Comparison of ENCODE assay signal across 1 cellular context in the genomic region with DNA sequence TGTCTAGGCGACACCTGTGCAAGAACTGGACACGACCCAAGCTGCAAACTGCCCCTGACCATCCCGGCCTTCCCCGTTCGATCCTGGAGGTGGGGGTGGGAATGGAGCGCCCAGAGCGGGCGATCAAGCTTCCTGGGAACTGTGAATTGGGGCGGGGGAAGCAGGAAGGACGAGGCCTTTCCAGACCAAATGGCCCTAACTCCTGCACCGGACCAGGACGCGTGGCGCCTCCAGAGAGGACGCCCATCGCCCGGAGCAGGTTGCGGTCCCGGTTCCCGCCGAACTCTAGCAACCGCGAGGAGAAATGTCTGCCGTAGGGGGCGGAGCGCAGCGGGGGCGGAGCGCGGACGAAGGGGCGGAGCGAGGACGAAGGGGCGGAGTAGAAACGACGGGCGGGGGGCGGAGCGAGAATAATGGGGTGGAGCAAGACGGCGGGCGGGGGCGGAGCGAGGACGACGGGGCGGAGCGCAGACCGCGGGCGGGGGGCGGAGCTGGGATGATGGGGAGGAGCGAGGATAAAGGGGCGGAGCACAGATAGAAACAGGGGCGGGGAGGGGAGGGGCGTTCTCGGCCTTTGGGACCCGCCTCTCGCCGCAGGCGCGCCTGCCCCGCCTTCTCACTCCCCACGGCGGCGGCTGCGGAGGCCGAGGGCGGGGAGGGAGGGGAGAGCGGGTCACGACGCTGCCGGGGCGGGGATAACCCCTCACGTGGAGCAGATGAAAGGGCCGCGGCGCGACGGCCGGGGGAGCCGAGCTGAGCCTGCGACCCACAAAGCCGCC.
TF ChIP-seq lines count a peak whose summit lies in the region.

A gene (plus strand): TSS at position 695 of the 779 bp plus-strand sequence. CDS start 195 bp downstream, outside the sequence.

TF ChIP-seq in K562, 482 proteins besides CTCF, POLR2A, EP300 and RAD21 (continued from another document and continues in another):
- TF ChIP-seq, protein P1, sequence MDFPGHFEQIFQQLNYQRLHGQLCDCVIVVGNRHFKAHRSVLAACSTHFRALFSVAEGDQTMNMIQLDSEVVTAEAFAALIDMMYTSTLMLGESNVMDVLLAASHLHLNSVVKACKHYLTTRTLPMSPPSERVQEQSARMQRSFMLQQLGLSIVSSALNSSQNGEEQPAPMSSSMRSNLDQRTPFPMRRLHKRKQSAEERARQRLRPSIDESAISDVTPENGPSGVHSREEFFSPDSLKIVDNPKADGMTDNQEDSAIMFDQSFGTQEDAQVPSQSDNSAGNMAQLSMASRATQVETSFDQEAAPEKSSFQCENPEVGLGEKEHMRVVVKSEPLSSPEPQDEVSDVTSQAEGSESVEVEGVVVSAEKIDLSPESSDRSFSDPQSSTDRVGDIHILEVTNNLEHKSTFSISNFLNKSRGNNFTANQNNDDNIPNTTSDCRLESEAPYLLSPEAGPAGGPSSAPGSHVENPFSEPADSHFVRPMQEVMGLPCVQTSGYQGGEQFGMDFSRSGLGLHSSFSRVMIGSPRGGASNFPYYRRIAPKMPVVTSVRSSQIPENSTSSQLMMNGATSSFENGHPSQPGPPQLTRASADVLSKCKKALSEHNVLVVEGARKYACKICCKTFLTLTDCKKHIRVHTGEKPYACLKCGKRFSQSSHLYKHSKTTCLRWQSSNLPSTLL (IDR thresholded peaks at IDR 0.05) = no peak
- no peak for TF ChIP-seq NCOA1 (IDR thresholded peaks at IDR 0.05; ENCODE audit: low read depth)
- TF ChIP-seq, protein P2, sequence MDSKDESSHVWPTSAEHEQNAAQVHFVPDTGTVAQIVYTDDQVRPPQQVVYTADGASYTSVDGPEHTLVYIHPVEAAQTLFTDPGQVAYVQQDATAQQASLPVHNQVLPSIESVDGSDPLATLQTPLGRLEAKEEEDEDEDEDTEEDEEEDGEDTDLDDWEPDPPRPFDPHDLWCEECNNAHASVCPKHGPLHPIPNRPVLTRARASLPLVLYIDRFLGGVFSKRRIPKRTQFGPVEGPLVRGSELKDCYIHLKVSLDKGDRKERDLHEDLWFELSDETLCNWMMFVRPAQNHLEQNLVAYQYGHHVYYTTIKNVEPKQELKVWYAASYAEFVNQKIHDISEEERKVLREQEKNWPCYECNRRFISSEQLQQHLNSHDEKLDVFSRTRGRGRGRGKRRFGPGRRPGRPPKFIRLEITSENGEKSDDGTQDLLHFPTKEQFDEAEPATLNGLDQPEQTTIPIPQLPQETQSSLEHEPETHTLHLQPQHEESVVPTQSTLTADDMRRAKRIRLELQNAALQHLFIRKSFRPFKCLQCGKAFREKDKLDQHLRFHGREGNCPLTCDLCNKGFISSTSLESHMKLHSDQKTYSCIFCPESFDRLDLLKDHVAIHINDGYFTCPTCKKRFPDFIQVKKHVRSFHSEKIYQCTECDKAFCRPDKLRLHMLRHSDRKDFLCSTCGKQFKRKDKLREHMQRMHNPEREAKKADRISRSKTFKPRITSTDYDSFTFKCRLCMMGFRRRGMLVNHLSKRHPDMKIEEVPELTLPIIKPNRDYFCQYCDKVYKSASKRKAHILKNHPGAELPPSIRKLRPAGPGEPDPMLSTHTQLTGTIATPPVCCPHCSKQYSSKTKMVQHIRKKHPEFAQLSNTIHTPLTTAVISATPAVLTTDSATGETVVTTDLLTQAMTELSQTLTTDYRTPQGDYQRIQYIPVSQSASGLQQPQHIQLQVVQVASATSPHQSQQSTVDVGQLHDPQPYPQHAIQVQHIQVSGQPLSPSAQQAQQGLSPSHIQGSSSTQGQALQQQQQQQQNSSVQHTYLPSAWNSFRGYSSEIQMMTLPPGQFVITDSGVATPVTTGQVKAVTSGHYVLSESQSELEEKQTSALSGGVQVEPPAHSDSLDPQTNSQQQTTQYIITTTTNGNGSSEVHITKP (IDR thresholded peaks at IDR 0.05; ENCODE audit: partially characterized antibody) = no peak
- TF ChIP-seq, protein P3, sequence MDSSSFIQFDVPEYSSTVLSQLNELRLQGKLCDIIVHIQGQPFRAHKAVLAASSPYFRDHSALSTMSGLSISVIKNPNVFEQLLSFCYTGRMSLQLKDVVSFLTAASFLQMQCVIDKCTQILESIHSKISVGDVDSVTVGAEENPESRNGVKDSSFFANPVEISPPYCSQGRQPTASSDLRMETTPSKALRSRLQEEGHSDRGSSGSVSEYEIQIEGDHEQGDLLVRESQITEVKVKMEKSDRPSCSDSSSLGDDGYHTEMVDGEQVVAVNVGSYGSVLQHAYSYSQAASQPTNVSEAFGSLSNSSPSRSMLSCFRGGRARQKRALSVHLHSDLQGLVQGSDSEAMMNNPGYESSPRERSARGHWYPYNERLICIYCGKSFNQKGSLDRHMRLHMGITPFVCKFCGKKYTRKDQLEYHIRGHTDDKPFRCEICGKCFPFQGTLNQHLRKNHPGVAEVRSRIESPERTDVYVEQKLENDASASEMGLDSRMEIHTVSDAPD (CRISPR knock-in tag; IDR thresholded peaks at IDR 0.05) = no peak
- TF ChIP-seq ZNF175 (CRISPR knock-in tag; IDR thresholded peaks at IDR 0.05; ENCODE audit: low read depth) = no peak
- no peak for TF ChIP-seq YBX1 (IDR thresholded peaks at IDR 0.05)
- TF ChIP-seq NRF1 (conservative IDR thresholded peaks at IDR 0.05 in 1 of 2, IDR thresholded peaks at IDR 0.05 in 1 of 2) = peak in 1 of 2 experiments; percentile 39; a peak in 2 of 4 replicates
- TF ChIP-seq, protein P4, sequence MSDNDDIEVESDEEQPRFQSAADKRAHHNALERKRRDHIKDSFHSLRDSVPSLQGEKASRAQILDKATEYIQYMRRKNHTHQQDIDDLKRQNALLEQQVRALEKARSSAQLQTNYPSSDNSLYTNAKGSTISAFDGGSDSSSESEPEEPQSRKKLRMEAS (CRISPR knock-in tag; IDR thresholded peaks at IDR 0.05) = peak; percentile 41; the same call in 1 of the 2 replicates
- TF ChIP-seq ZNF436 (CRISPR knock-in tag; IDR thresholded peaks at IDR 0.05) = no peak
- TF ChIP-seq, protein P5, sequence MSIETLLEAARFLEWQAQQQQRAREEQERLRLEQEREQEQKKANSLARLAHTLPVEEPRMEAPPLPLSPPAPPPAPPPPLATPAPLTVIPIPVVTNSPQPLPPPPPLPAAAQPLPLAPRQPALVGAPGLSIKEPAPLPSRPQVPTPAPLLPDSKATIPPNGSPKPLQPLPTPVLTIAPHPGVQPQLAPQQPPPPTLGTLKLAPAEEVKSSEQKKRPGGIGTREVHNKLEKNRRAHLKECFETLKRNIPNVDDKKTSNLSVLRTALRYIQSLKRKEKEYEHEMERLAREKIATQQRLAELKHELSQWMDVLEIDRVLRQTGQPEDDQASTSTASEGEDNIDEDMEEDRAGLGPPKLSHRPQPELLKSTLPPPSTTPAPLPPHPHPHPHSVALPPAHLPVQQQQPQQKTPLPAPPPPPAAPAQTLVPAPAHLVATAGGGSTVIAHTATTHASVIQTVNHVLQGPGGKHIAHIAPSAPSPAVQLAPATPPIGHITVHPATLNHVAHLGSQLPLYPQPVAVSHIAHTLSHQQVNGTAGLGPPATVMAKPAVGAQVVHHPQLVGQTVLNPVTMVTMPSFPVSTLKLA (conservative IDR thresholded peaks at IDR 0.05) = peak; percentile 41 to 70; a peak in 1 of 4 replicates
- TF ChIP-seq PHB (CRISPR knock-in tag; IDR thresholded peaks at IDR 0.05) = no peak
- TF ChIP-seq ELF4 (CRISPR knock-in tag; IDR thresholded peaks at IDR 0.05) = no peak
- TF ChIP-seq, protein P6, sequence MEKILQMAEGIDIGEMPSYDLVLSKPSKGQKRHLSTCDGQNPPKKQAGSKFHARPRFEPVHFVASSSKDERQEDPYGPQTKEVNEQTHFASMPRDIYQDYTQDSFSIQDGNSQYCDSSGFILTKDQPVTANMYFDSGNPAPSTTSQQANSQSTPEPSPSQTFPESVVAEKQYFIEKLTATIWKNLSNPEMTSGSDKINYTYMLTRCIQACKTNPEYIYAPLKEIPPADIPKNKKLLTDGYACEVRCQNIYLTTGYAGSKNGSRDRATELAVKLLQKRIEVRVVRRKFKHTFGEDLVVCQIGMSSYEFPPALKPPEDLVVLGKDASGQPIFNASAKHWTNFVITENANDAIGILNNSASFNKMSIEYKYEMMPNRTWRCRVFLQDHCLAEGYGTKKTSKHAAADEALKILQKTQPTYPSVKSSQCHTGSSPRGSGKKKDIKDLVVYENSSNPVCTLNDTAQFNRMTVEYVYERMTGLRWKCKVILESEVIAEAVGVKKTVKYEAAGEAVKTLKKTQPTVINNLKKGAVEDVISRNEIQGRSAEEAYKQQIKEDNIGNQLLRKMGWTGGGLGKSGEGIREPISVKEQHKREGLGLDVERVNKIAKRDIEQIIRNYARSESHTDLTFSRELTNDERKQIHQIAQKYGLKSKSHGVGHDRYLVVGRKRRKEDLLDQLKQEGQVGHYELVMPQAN (IDR thresholded peaks at IDR 0.05; ENCODE audit: borderline replicate concordance) = no peak; the same call in 1 of the 2 replicates
- no peak for TF ChIP-seq RFX5 (IDR thresholded peaks at IDR 0.05; ENCODE audit: low read depth, low read length)
- TF ChIP-seq, protein P7, sequence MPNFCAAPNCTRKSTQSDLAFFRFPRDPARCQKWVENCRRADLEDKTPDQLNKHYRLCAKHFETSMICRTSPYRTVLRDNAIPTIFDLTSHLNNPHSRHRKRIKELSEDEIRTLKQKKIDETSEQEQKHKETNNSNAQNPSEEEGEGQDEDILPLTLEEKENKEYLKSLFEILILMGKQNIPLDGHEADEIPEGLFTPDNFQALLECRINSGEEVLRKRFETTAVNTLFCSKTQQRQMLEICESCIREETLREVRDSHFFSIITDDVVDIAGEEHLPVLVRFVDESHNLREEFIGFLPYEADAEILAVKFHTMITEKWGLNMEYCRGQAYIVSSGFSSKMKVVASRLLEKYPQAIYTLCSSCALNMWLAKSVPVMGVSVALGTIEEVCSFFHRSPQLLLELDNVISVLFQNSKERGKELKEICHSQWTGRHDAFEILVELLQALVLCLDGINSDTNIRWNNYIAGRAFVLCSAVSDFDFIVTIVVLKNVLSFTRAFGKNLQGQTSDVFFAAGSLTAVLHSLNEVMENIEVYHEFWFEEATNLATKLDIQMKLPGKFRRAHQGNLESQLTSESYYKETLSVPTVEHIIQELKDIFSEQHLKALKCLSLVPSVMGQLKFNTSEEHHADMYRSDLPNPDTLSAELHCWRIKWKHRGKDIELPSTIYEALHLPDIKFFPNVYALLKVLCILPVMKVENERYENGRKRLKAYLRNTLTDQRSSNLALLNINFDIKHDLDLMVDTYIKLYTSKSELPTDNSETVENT (CRISPR knock-in tag; IDR thresholded peaks at IDR 0.05) = no peak
- no peak for TF ChIP-seq TBL1XR1 (IDR thresholded peaks at IDR 0.05; ENCODE audit: low read length in 2 of 2)
- no peak for TF ChIP-seq TEAD4 (IDR thresholded peaks at IDR 0.05; ENCODE audit: low read length)
- no peak for TF ChIP-seq TEAD4 (CRISPR knock-in tag; IDR thresholded peaks at IDR 0.05; ENCODE audit: borderline replicate concordance)
- TF ChIP-seq SIRT6 (IDR thresholded peaks at IDR 0.05; ENCODE audit: low read depth, low read length) = no peak
- TF ChIP-seq, protein P8, sequence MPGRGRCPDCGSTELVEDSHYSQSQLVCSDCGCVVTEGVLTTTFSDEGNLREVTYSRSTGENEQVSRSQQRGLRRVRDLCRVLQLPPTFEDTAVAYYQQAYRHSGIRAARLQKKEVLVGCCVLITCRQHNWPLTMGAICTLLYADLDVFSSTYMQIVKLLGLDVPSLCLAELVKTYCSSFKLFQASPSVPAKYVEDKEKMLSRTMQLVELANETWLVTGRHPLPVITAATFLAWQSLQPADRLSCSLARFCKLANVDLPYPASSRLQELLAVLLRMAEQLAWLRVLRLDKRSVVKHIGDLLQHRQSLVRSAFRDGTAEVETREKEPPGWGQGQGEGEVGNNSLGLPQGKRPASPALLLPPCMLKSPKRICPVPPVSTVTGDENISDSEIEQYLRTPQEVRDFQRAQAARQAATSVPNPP (IDR thresholded peaks at IDR 0.05; ENCODE audit: borderline replicate concordance, insufficient read depth, insufficient read length) = no peak
- TF ChIP-seq, protein P9, sequence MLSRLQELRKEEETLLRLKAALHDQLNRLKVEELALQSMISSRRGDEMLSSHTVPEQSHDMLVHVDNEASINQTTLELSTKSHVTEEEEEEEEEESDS (CRISPR knock-in tag; IDR thresholded peaks at IDR 0.05) = no peak
- TF ChIP-seq, protein P10, sequence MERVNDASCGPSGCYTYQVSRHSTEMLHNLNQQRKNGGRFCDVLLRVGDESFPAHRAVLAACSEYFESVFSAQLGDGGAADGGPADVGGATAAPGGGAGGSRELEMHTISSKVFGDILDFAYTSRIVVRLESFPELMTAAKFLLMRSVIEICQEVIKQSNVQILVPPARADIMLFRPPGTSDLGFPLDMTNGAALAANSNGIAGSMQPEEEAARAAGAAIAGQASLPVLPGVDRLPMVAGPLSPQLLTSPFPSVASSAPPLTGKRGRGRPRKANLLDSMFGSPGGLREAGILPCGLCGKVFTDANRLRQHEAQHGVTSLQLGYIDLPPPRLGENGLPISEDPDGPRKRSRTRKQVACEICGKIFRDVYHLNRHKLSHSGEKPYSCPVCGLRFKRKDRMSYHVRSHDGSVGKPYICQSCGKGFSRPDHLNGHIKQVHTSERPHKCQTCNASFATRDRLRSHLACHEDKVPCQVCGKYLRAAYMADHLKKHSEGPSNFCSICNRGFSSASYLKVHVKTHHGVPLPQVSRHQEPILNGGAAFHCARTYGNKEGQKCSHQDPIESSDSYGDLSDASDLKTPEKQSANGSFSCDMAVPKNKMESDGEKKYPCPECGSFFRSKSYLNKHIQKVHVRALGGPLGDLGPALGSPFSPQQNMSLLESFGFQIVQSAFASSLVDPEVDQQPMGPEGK (CRISPR knock-in tag; IDR thresholded peaks at IDR 0.05; ENCODE audit: borderline replicate concordance) = no peak
- peak; percentile 88 for TF ChIP-seq E2F3 (CRISPR knock-in tag; IDR thresholded peaks at IDR 0.05)
- TF ChIP-seq ETV5 (CRISPR knock-in tag; IDR thresholded peaks at IDR 0.05; ENCODE audit: low read depth) = no peak
- TF ChIP-seq MEF2D (tag; conservative IDR thresholded peaks at IDR 0.05; ENCODE audit: low read depth) = no peak
- no peak for TF ChIP-seq KLF13 (tag; IDR thresholded peaks at IDR 0.05; ENCODE audit: borderline replicate concordance, low read depth)
- TF ChIP-seq, protein P11, sequence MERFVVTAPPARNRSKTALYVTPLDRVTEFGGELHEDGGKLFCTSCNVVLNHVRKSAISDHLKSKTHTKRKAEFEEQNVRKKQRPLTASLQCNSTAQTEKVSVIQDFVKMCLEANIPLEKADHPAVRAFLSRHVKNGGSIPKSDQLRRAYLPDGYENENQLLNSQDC (CRISPR knock-in tag; IDR thresholded peaks at IDR 0.05) = no peak
- no peak for TF ChIP-seq ZC3H11A (IDR thresholded peaks at IDR 0.05; ENCODE audit: low read depth, low read length)
- TF ChIP-seq, protein P12, sequence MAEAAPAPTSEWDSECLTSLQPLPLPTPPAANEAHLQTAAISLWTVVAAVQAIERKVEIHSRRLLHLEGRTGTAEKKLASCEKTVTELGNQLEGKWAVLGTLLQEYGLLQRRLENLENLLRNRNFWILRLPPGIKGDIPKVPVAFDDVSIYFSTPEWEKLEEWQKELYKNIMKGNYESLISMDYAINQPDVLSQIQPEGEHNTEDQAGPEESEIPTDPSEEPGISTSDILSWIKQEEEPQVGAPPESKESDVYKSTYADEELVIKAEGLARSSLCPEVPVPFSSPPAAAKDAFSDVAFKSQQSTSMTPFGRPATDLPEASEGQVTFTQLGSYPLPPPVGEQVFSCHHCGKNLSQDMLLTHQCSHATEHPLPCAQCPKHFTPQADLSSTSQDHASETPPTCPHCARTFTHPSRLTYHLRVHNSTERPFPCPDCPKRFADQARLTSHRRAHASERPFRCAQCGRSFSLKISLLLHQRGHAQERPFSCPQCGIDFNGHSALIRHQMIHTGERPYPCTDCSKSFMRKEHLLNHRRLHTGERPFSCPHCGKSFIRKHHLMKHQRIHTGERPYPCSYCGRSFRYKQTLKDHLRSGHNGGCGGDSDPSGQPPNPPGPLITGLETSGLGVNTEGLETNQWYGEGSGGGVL (CRISPR knock-in tag; IDR thresholded peaks at IDR 0.05) = no peak
